ENCODE assay signal across 8 cellular contexts in genomic region chr9:99104459-99105151, GRCh38. TPM values are rescaled to one million over a fixed set of nuclear protein-coding genes. Genes with fewer than 3 reads are reported as not detected.
DNase-seq lines count a peak whose midpoint lies in the region; ATAC-seq and TF ChIP-seq lines count a peak whose summit lies in the region.

TGFBR1 (plus strand) TSS chr9:99105113; CDS start chr9:99105206, 93 bp downstream.

- H3K4me3 Mint-ChIP-seq in CD14-positive monocyte: peak within 1 kb of the TSS; percentile 96 to 99
- H3K4me3 Mint-ChIP-seq in activated CD8-positive, alpha-beta T cell treated with anti-CD3 and anti-CD28 coated beads for 36 hours: peak within 1 kb of the TSS; percentile 78

- peak within 1 kb of the TSS; percentile 77 to 82 for H3K9ac ChIP-seq in duodenal mucosa (ENCODE audit: low read depth in 1 of 2, low read length in 2 of 2)

- intact Hi-C loops in CD14-positive monocyte (cut with micrococcal nuclease) (loop anchor here (2.0 to 10.0 kb wide), 3 partner anchors 34 to 110 kb away; no protein-coding TSS in a partner anchor), lower leg skin (cut with DNase I; ENCODE audit: low total_unique reads) (no loop called here)
- intact Hi-C loops in activated CD8-positive, alpha-beta T cell treated with anti-CD3 and anti-CD28 coated beads for 36 hours (cut with micrococcal nuclease): loop anchor here (5.0 kb wide), 1 partner anchor 33 kb away; no protein-coding TSS in a partner anchor

- no peaks in the 10 kb centered on the region for H3K36me3 ChIP-seq in duodenal mucosa (ENCODE audit: control insufficient read depth in 1 of 2, insufficient read depth in 2 of 2, low read length in 2 of 2)

- peak within 1 kb of the TSS; percentile 87 to 98 (median 95) for H3K27ac Mint-ChIP-seq in CD14-positive monocyte
- peak within 1 kb of the TSS; percentile 86 for H3K27ac Mint-ChIP-seq in activated CD8-positive, alpha-beta T cell treated with anti-CD3 and anti-CD28 coated beads for 36 hours

- peaks cover 0 to 3% (median 0%) of the 10 kb centered on the region in 7 donors for H3K9me3 Mint-ChIP-seq in CD14-positive monocyte
- peaks cover 2% of the 10 kb centered on the region for H3K9me3 Mint-ChIP-seq in activated CD8-positive, alpha-beta T cell treated with anti-CD3 and anti-CD28 coated beads for 36 hours

- H3K4me3 ChIP-seq in duodenal mucosa (ENCODE audit: low read depth in 1 of 2, low read length in 2 of 2): peak within 1 kb of the TSS; percentile 83 to 86
- peak within 1 kb of the TSS; percentile 57 for H3K4me3 ChIP-seq in lower leg skin (ENCODE audit: low read depth, poor library complexity, severe bottlenecking)

- H3K27me3 Mint-ChIP-seq in CD14-positive monocyte (ENCODE audit: low read depth in 3 of 3): peaks cover 0 to 5% (median 0%) of the 10 kb centered on the region in 3 donors
- no peaks in the 10 kb centered on the region for H3K27me3 Mint-ChIP-seq in activated CD8-positive, alpha-beta T cell treated with anti-CD3 and anti-CD28 coated beads for 36 hours

- TF ChIP-seq CTCF in CD14-positive monocyte (IDR thresholded peaks at IDR 0.05): no peak
- TF ChIP-seq CTCF in activated CD8-positive, alpha-beta T cell treated with anti-CD3 and anti-CD28 coated beads for 36 hours (IDR thresholded peaks at IDR 0.05): no peak
- no peak for TF ChIP-seq CTCF in lower leg skin (IDR thresholded peaks at IDR 0.05)

- no peaks in the 10 kb centered on the region for H3K9me3 ChIP-seq in duodenal mucosa (ENCODE audit: control insufficient read depth in 1 of 2, low read length in 2 of 2)

- DNase-seq in CD14-positive monocyte (ENCODE audit: low spot score) (peak; percentile 86), NCI-H82 treated with DMSO at 0.1 percent for 48 hours (lab: John Stamatoyannopoulos, UW; ENCODE audit: unreplicated experiment) (peak; percentile 74), lower leg skin (ENCODE audit: low spot score in 2 of 2) (peak; percentile 88 to 98)
- DNase-seq in activated CD8-positive, alpha-beta T cell treated with anti-CD3 and anti-CD28 coated beads for 36 hours: peak; percentile 92
- peak; percentile 85 to 91 for DNase-seq in stimulated activated CD4-positive, alpha-beta T cell treated with anti-CD3 and anti-CD28 coated beads, Interleukin-4, amount 100 ng/mL, for 48 hours (ENCODE audit: low read depth in 2 of 2)

- H3K27ac ChIP-seq in duodenal mucosa (ENCODE audit: low read depth, low read length): peak within 1 kb of the TSS; percentile 81

- peaks cover 39 to 52% of the 10 kb centered on the region in 2 donors for H3K4me1 ChIP-seq in duodenal mucosa (ENCODE audit: control insufficient read depth in 1 of 2, insufficient read depth in 2 of 2, low read length in 2 of 2)

- peaks cover 2 to 6% of the 10 kb centered on the region in 2 donors for H3K36me3 Mint-ChIP-seq in CD14-positive monocyte
- H3K36me3 Mint-ChIP-seq in activated CD8-positive, alpha-beta T cell treated with anti-CD3 and anti-CD28 coated beads for 36 hours (ENCODE audit: low read depth): peaks cover 18% of the 10 kb centered on the region

- no peaks in the 10 kb centered on the region for H3K27me3 ChIP-seq in duodenal mucosa (ENCODE audit: control insufficient read depth in 1 of 2, insufficient read depth in 2 of 2, low read length in 2 of 2)

- peak in 1 of 2 donors; percentile 61 for TF ChIP-seq POLR2A in lower leg skin (IDR thresholded peaks at IDR 0.05)

- ATAC-seq in GM19438 (IDR thresholded peaks at IDR 0.05; ENCODE audit: low read depth, unreplicated experiment): peak; percentile 79
- ATAC-seq in HG03571 (IDR thresholded peaks at IDR 0.05; ENCODE audit: unreplicated experiment): peak; percentile 92
- peak; percentile 87 for ATAC-seq in activated CD8-positive, alpha-beta T cell treated with anti-CD3 and anti-CD28 coated beads for 36 hours

- CTCF ChIA-PET in activated CD8-positive, alpha-beta T cell treated with anti-CD3 and anti-CD28 coated beads for 36 hours (lab: Charles Lee): interaction anchor here (0.9 to 5.0 kb wide), 12 partner anchors 9 to 257 kb away, joined by 3 to 23 read pairs (median 6); no protein-coding TSS in a partner anchor

- peaks cover 50% of the 10 kb centered on the region for H3K4me1 Mint-ChIP-seq in CD14-positive monocyte
- peaks cover 47% of the 10 kb centered on the region for H3K4me1 Mint-ChIP-seq in activated CD8-positive, alpha-beta T cell treated with anti-CD3 and anti-CD28 coated beads for 36 hours (ENCODE audit: low read depth)

- POLR2A ChIA-PET in activated CD8-positive, alpha-beta T cell treated with anti-CD3 and anti-CD28 coated beads for 36 hours (lab: Charles Lee): interaction anchor here (0.6 to 2.0 kb wide), 12 partner anchors 8 to 105 kb away, joined by 3 to 20 read pairs (median 4); no protein-coding TSS in a partner anchor

- WGBS in lower leg skin, 2 donors: 0% methylated on average over 18 to 43 of the region's 60 CpGs

RNA-seq across cellular contexts. Expression of gene TGFBR1, which starts in this region (rescaled TPM):
- polyA plus RNA-seq in CD14-positive monocyte: 10 to 100 TPM; 25.0 to 26.8 TPM
- 10 to 100 TPM; 34.3 to 36.5 TPM for total RNA-seq in activated CD8-positive, alpha-beta T cell treated with anti-CD3 and anti-CD28 coated beads for 36 hours
- total RNA-seq in lower leg skin: 10 to 100 TPM; 10.1 to 23.3 (median 16.0) TPM

Comparison
In these comparisons a context has a peak if more than half of its experiments do, and no peak if none do; other contexts are left out.
1. Peak in every context shown above with its lines: DNase-seq, ATAC-seq, H3K4me3 ChIP-seq and H3K27ac ChIP-seq.